18 cellular contexts compared by ENCODE assay signal in genomic region chr10:86248062-86248461, GRCh38.
DNase-seq lines count a peak whose midpoint lies in the region; ATAC-seq, FAIRE-seq and TF ChIP-seq lines count a peak whose summit lies in the region.
"Had no signal": no experiment of that assay in that cellular context is flagged by ENCODE, and none has a peak within 500 bp of the region (broad histone marks: within the 10 kb centered on the region; RNA-seq: fewer than 3 reads in every experiment).

No MANE protein-coding gene starts in this region.

- no peaks in the 10 kb centered on the region for H3K27me3 ChIP-seq in RWPE2 (ENCODE audit: insufficient read depth, poor library complexity, severe bottlenecking)
- H3K27me3 ChIP-seq in osteoblast (ENCODE audit: insufficient read depth, low read length): no peaks in the 10 kb centered on the region

- ATAC-seq in RWPE2 (ENCODE audit: low read depth): no peak
- no peak for ATAC-seq in HG03460 (IDR thresholded peaks at IDR 0.05; ENCODE audit: unreplicated experiment)
- ATAC-seq: HCT116 had no signal

- no peaks in the 10 kb centered on the region for H3K4me1 Mint-ChIP-seq in activated naive CD4-positive, alpha-beta T cell treated with anti-CD3 and anti-CD28 coated beads for 36 hours (ENCODE audit: low read depth)
- H3K4me1 Mint-ChIP-seq in activated CD4-positive, alpha-beta T cell treated with anti-CD3 and anti-CD28 coated beads, Interleukin-2, amount 10 ng/mL, durations not matched to agents 7 days and 5 days: no peaks in the 10 kb centered on the region
- H3K4me1 Mint-ChIP-seq: CD4-positive, alpha-beta memory T cell had no signal

- no peak overlapping the region for H3K9ac ChIP-seq in kidney (ENCODE audit: low read length in 2 of 2)

- H3K79me2 ChIP-seq in osteoblast (ENCODE audit: insufficient read depth, low read length): no peaks in the 10 kb centered on the region

- H3K36me3 ChIP-seq in RWPE2 (ENCODE audit: low read depth) (no peaks in the 10 kb centered on the region), kidney (ENCODE audit: control insufficient read depth in 1 of 2, insufficient read depth in 2 of 2, low read length in 2 of 2) (no peaks in the 10 kb centered on the region), osteoblast (ENCODE audit: insufficient read depth, low read length) (no peaks in the 10 kb centered on the region)

- no peak for TF ChIP-seq CTCF in RWPE2 (IDR thresholded peaks at IDR 0.05; ENCODE audit: poor library complexity, severe bottlenecking)
- TF ChIP-seq CTCF in kidney (IDR thresholded peaks at IDR 0.05; ENCODE audit: borderline replicate concordance, extremely low read depth, insufficient read depth): no peak
- no peak for TF ChIP-seq CTCF in osteoblast (IDR thresholded peaks at IDR 0.05; ENCODE audit: extremely low read depth, low read depth, low read length)

- H3K4me3 ChIP-seq in RWPE2 (ENCODE audit: severe bottlenecking) (no peak overlapping the region), kidney (ENCODE audit: low read length in 2 of 2) (no peak overlapping the region), osteoblast (ENCODE audit: insufficient read depth, low read length) (no peak overlapping the region)

- DNase-seq in RWPE2 (ENCODE audit: low spot score) (peak; percentile 23), kidney (peak; percentile 46), osteoblast (ENCODE audit: insufficient read length, low spot score, missing footprints) (peak; percentile 65), 8988T (no peak)
- DNase-seq in activated naive CD4-positive, alpha-beta T cell treated with anti-CD3 and anti-CD28 coated beads for 36 hours: no peak
- DNase-seq in activated CD4-positive, alpha-beta T cell treated with anti-CD3 and anti-CD28 coated beads, Interleukin-2, amount 10 ng/mL, durations not matched to agents 7 days and 5 days: no peak
- DNase-seq: C1 segment of cervical spinal cord; Calu3; CD4-positive, alpha-beta memory T cell; COR-L47; DMS53; DMS79 treated with DMSO at 0.1 percent for 48 hours; GF-D8; H9; HFFc6 had no signal

- intact Hi-C loops in kidney (cut with DNase I): no loop called here
- intact Hi-C loops in activated naive CD4-positive, alpha-beta T cell treated with anti-CD3 and anti-CD28 coated beads for 36 hours (cut with micrococcal nuclease): no loop called here

- no peak overlapping the region for H3K4me3 Mint-ChIP-seq in activated naive CD4-positive, alpha-beta T cell treated with anti-CD3 and anti-CD28 coated beads for 36 hours
- no peak overlapping the region for H3K4me3 Mint-ChIP-seq in activated CD4-positive, alpha-beta T cell treated with anti-CD3 and anti-CD28 coated beads, Interleukin-2, amount 10 ng/mL, durations not matched to agents 7 days and 5 days
- H3K4me3 Mint-ChIP-seq: CD4-positive, alpha-beta memory T cell; H9; HFFc6 had no signal

- H3K27ac ChIP-seq in RWPE2 (ENCODE audit: poor library complexity, severe bottlenecking) (no peak overlapping the region), kidney (ENCODE audit: low read depth in 2 of 2, low read length in 2 of 2) (no peak overlapping the region), osteoblast (ENCODE audit: low read depth, low read length) (no peak overlapping the region)

- H3K27me3 Mint-ChIP-seq in activated naive CD4-positive, alpha-beta T cell treated with anti-CD3 and anti-CD28 coated beads for 36 hours (ENCODE audit: low read depth): no peaks in the 10 kb centered on the region
- no peaks in the 10 kb centered on the region for H3K27me3 Mint-ChIP-seq in activated CD4-positive, alpha-beta T cell treated with anti-CD3 and anti-CD28 coated beads, Interleukin-2, amount 10 ng/mL, durations not matched to agents 7 days and 5 days

- FAIRE-seq in kidney (lab: Jason Lieb, UNC): no peak
- FAIRE-seq: GM12891 had no signal

- no peak overlapping the region for H2AFZ ChIP-seq in osteoblast (ENCODE audit: low read length)

- H3K4me1 ChIP-seq in RWPE2 (ENCODE audit: insufficient read depth, poor library complexity, severe bottlenecking) (no peaks in the 10 kb centered on the region), kidney (ENCODE audit: control insufficient read depth in 1 of 2, insufficient read depth in 1 of 2, low read depth in 1 of 2, low read length in 2 of 2) (no peaks in the 10 kb centered on the region), osteoblast (ENCODE audit: insufficient read depth, low read length) (no peaks in the 10 kb centered on the region)

- H3K4me2 ChIP-seq in osteoblast (ENCODE audit: insufficient read depth, low read length): no peak overlapping the region

- H3K27ac Mint-ChIP-seq in activated naive CD4-positive, alpha-beta T cell treated with anti-CD3 and anti-CD28 coated beads for 36 hours: no peak overlapping the region
- no peak overlapping the region for H3K27ac Mint-ChIP-seq in activated CD4-positive, alpha-beta T cell treated with anti-CD3 and anti-CD28 coated beads, Interleukin-2, amount 10 ng/mL, durations not matched to agents 7 days and 5 days
- H3K27ac Mint-ChIP-seq: CD4-positive, alpha-beta memory T cell; H9; HFFc6 had no signal

- no peaks in the 10 kb centered on the region for H4K20me1 ChIP-seq in osteoblast (ENCODE audit: insufficient read depth, low read length)

- CTCF ChIA-PET in activated naive CD4-positive, alpha-beta T cell treated with anti-CD3 and anti-CD28 coated beads for 36 hours (lab: Charles Lee): no interaction called here
- CTCF ChIA-PET in activated CD4-positive, alpha-beta T cell treated with anti-CD3 and anti-CD28 coated beads, Interleukin-2, amount 10 ng/mL, durations not matched to agents 7 days and 5 days (lab: Charles Lee): no interaction called here

- H3K36me3 Mint-ChIP-seq in activated naive CD4-positive, alpha-beta T cell treated with anti-CD3 and anti-CD28 coated beads for 36 hours (ENCODE audit: low read depth): no peaks in the 10 kb centered on the region
- H3K36me3 Mint-ChIP-seq in activated CD4-positive, alpha-beta T cell treated with anti-CD3 and anti-CD28 coated beads, Interleukin-2, amount 10 ng/mL, durations not matched to agents 7 days and 5 days (ENCODE audit: low read depth): no peaks in the 10 kb centered on the region
- H3K36me3 Mint-ChIP-seq: CD4-positive, alpha-beta memory T cell had no signal

- POLR2A ChIA-PET in activated CD4-positive, alpha-beta T cell treated with anti-CD3 and anti-CD28 coated beads, Interleukin-2, amount 10 ng/mL, durations not matched to agents 7 days and 5 days (lab: Charles Lee): no interaction called here

- H3K9me3 Mint-ChIP-seq in activated naive CD4-positive, alpha-beta T cell treated with anti-CD3 and anti-CD28 coated beads for 36 hours: peaks cover 13% of the 10 kb centered on the region
- peaks cover 4% of the 10 kb centered on the region for H3K9me3 Mint-ChIP-seq in activated CD4-positive, alpha-beta T cell treated with anti-CD3 and anti-CD28 coated beads, Interleukin-2, amount 10 ng/mL, durations not matched to agents 7 days and 5 days

- H3K9me3 ChIP-seq in RWPE2 (ENCODE audit: severe bottlenecking): no peaks in the 10 kb centered on the region
- H3K9me3 ChIP-seq in kidney (ENCODE audit: control insufficient read depth in 1 of 2, low read length in 2 of 2): no peaks in the 10 kb centered on the region
- H3K9me3 ChIP-seq in osteoblast (ENCODE audit: low read depth, low read length): no peaks in the 10 kb centered on the region

Comparison
In these comparisons a context has a peak if more than half of its experiments do, and no peak if none do; other contexts are left out.
1. DNase-seq: peak in RWPE2 (single experiment), kidney (single experiment) and osteoblast (single experiment); none in activated naive CD4-positive, alpha-beta T cell treated with anti-CD3 and anti-CD28 coated beads for 36 hours (single experiment), activated CD4-positive, alpha-beta T cell treated with anti-CD3 and anti-CD28 coated beads, Interleukin-2, amount 10 ng/mL, durations not matched to agents 7 days and 5 days (single experiment) and 8988T (single experiment).